ENCODE assay signal across 14 cellular contexts in the genomic region with DNA sequence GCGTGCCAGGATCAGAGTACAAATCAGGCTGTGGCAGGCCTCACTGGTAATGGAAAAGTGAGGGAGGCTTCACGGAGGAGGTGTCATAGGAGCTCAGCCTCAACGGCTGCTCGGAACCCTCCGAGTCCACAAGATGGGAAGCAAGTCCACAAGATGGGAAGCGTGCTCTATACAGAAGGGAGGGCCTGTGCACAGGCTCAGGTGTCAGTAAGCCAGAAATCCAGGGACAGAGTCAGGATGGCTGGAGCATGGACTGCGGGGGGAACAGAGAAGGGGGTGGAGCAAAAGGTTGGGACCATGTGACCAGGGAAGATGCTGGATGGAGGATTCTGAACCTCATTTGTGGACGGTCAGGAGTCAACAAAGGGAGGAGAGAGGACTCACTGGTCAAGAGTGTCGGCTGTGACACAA. TPM values are rescaled to one million over a fixed set of nuclear protein-coding genes. Genes with fewer than 3 reads are reported as not detected.
A peak's percentile ranks its signal among the peaks of the same experiment; 100 is the strongest.
DNase-seq lines count a peak whose midpoint lies in the region; ATAC-seq and TF ChIP-seq lines count a peak whose summit lies in the region.
"Had no signal": no experiment of that assay in that cellular context is flagged by ENCODE, and none has a peak within 500 bp of the region (broad histone marks: within the 10 kb centered on the region; RNA-seq: fewer than 3 reads in every experiment).

No MANE protein-coding gene starts in this region.

- no peak overlapping the region for H3K4me3 ChIP-seq in spleen
- H3K4me3 ChIP-seq: body of pancreas, GM23248, left ventricle myocardium inferior had no signal

- H3K9me3 ChIP-seq in spleen: no peaks in the 10 kb centered on the region
- H3K9me3 ChIP-seq: body of pancreas, left ventricle myocardium inferior had no signal

- no peaks in the 10 kb centered on the region for H3K9me3 Mint-ChIP-seq in T-helper 2 cell treated with Interferon-gamma antibody and Interleukin-4, amounts not matched to agents 5 μg/mL and 100 μg/mL, for 36 hours
- H3K9me3 Mint-ChIP-seq in brain: no peaks in the 10 kb centered on the region
- no peaks in the 10 kb centered on the region for H3K9me3 Mint-ChIP-seq in stimulated activated naive B cell treated with anti-CD40 and anti-IgM and Interleukin-4, amounts not matched to agents 10 μg/mL and 1 μg/mL and 100 μg/mL, for 72 hours
- H3K9me3 Mint-ChIP-seq: activated naive CD4-positive, alpha-beta T cell treated with anti-CD3 and anti-CD28 coated beads, Interleukin-2, amount 10 ng/mL, durations not matched to agents 7 days and 5 days had no signal

- peaks cover 15% of the 10 kb centered on the region for H3K4me1 Mint-ChIP-seq in T-helper 2 cell treated with Interferon-gamma antibody and Interleukin-4, amounts not matched to agents 5 μg/mL and 100 μg/mL, for 36 hours (ENCODE audit: low read depth)
- peaks cover 37% of the 10 kb centered on the region for H3K4me1 Mint-ChIP-seq in brain
- peaks cover 21 to 30% of the 10 kb centered on the region in 2 donors for H3K4me1 Mint-ChIP-seq in stimulated activated naive B cell treated with anti-CD40 and anti-IgM and Interleukin-4, amounts not matched to agents 10 μg/mL and 1 μg/mL and 100 μg/mL, for 72 hours

- no peak overlapping the region for H3K27ac ChIP-seq in spleen
- H3K27ac ChIP-seq: body of pancreas, GM23248, left ventricle myocardium inferior had no signal

- peaks cover 0 to 42% (median 13%) of the 10 kb centered on the region in 6 donors for H3K36me3 ChIP-seq in spleen

- TF ChIP-seq CTCF in brain (conservative IDR thresholded peaks at IDR 0.05) (no peak), spleen (IDR thresholded peaks at IDR 0.05 in 8 of 11, conservative IDR thresholded peaks at IDR 0.05 in 3 of 11) (no peak)

- peaks cover 14 to 36% (median 27%) of the 10 kb centered on the region in 6 donors for H3K4me1 ChIP-seq in spleen

- peak overlapping the region; percentile 39 for H3K27ac Mint-ChIP-seq in T-helper 2 cell treated with Interferon-gamma antibody and Interleukin-4, amounts not matched to agents 5 μg/mL and 100 μg/mL, for 36 hours
- peak overlapping the region; percentile 36 to 88 (median 66) for H3K27ac Mint-ChIP-seq in brain
- peak overlapping the region; percentile 59 for H3K27ac Mint-ChIP-seq in stimulated activated naive B cell treated with anti-CD40 and anti-IgM and Interleukin-4, amounts not matched to agents 10 μg/mL and 1 μg/mL and 100 μg/mL, for 72 hours
- H3K27ac Mint-ChIP-seq: activated CD8-positive, alpha-beta memory T cell treated with anti-CD3 and anti-CD28 coated beads, Interleukin-2, amount 10 ng/mL, durations not matched to agents 7 days and 5 days had no signal

- DNase-seq in T-helper 2 cell treated with Interferon-gamma antibody and Interleukin-4, amounts not matched to agents 5 μg/mL and 100 μg/mL, for 36 hours (ENCODE audit: low spot score): no peak
- DNase-seq in T-helper 2 cell: no peak
- no peak for DNase-seq in stimulated activated naive B cell treated with anti-CD40 and anti-IgM and Interleukin-4, amounts not matched to agents 10 μg/mL and 1 μg/mL and 100 μg/mL, for 72 hours
- no peak for DNase-seq in spleen
- DNase-seq: activated CD8-positive, alpha-beta memory T cell treated with anti-CD3 and anti-CD28 coated beads, Interleukin-2, amount 10 ng/mL, durations not matched to agents 7 days and 5 days; activated naive CD4-positive, alpha-beta T cell treated with anti-CD3 and anti-CD28 coated beads, Interleukin-2, amount 10 ng/mL, durations not matched to agents 7 days and 5 days; body of pancreas; DMS153; GM23248; left ventricle myocardium inferior; OCI-M1 had no signal

- intact Hi-C loops in spleen (cut with DNase I; ENCODE audit: low total_unique reads): no loop called here

- no peaks in the 10 kb centered on the region for H3K27me3 ChIP-seq in spleen (replicated peaks in 1 of 7)
- H3K27me3 ChIP-seq: body of pancreas had no signal

- TF ChIP-seq POLR2A in spleen (IDR thresholded peaks at IDR 0.05): no peak

- no peaks in the 10 kb centered on the region for H3K27me3 Mint-ChIP-seq in T-helper 2 cell treated with Interferon-gamma antibody and Interleukin-4, amounts not matched to agents 5 μg/mL and 100 μg/mL, for 36 hours (ENCODE audit: low read depth)
- H3K27me3 Mint-ChIP-seq in brain: no peaks in the 10 kb centered on the region
- no peaks in the 10 kb centered on the region for H3K27me3 Mint-ChIP-seq in stimulated activated naive B cell treated with anti-CD40 and anti-IgM and Interleukin-4, amounts not matched to agents 10 μg/mL and 1 μg/mL and 100 μg/mL, for 72 hours
- H3K27me3 Mint-ChIP-seq: activated CD8-positive, alpha-beta memory T cell treated with anti-CD3 and anti-CD28 coated beads, Interleukin-2, amount 10 ng/mL, durations not matched to agents 7 days and 5 days; activated naive CD4-positive, alpha-beta T cell treated with anti-CD3 and anti-CD28 coated beads, Interleukin-2, amount 10 ng/mL, durations not matched to agents 7 days and 5 days had no signal

- WGBS in spleen, 5 donors: 77 to 92% (median 87%) methylated on average over 9 of the region's 9 CpGs

- no peaks in the 10 kb centered on the region for H3K36me3 Mint-ChIP-seq in T-helper 2 cell treated with Interferon-gamma antibody and Interleukin-4, amounts not matched to agents 5 μg/mL and 100 μg/mL, for 36 hours (ENCODE audit: low read depth)
- peaks cover 5% of the 10 kb centered on the region for H3K36me3 Mint-ChIP-seq in brain
- H3K36me3 Mint-ChIP-seq in stimulated activated naive B cell treated with anti-CD40 and anti-IgM and Interleukin-4, amounts not matched to agents 10 μg/mL and 1 μg/mL and 100 μg/mL, for 72 hours: peaks cover 2 to 26% of the 10 kb centered on the region in 2 donors
- H3K36me3 Mint-ChIP-seq: activated CD8-positive, alpha-beta memory T cell treated with anti-CD3 and anti-CD28 coated beads, Interleukin-2, amount 10 ng/mL, durations not matched to agents 7 days and 5 days had no signal

- no peak for ATAC-seq in stimulated activated naive B cell treated with anti-CD40 and anti-IgM and Interleukin-4, amounts not matched to agents 10 μg/mL and 1 μg/mL and 100 μg/mL, for 72 hours (replicated peaks)
- ATAC-seq in HG03565 (IDR thresholded peaks at IDR 0.05; ENCODE audit: unreplicated experiment): no peak
- ATAC-seq: activated CD8-positive, alpha-beta memory T cell treated with anti-CD3 and anti-CD28 coated beads, Interleukin-2, amount 10 ng/mL, durations not matched to agents 7 days and 5 days; body of pancreas had no signal

- H3K4me3 Mint-ChIP-seq in T-helper 2 cell treated with Interferon-gamma antibody and Interleukin-4, amounts not matched to agents 5 μg/mL and 100 μg/mL, for 36 hours: no peak overlapping the region
- peak overlapping the region in 4 of 5 experiments; percentile 41 to 77 (median 62) for H3K4me3 Mint-ChIP-seq in brain
- no peak overlapping the region for H3K4me3 Mint-ChIP-seq in stimulated activated naive B cell treated with anti-CD40 and anti-IgM and Interleukin-4, amounts not matched to agents 10 μg/mL and 1 μg/mL and 100 μg/mL, for 72 hours
- H3K4me3 Mint-ChIP-seq: activated CD8-positive, alpha-beta memory T cell treated with anti-CD3 and anti-CD28 coated beads, Interleukin-2, amount 10 ng/mL, durations not matched to agents 7 days and 5 days; activated naive CD4-positive, alpha-beta T cell treated with anti-CD3 and anti-CD28 coated beads, Interleukin-2, amount 10 ng/mL, durations not matched to agents 7 days and 5 days had no signal

RNA-seq across cellular contexts. Expression of a gene that starts 3.4 kb away (rescaled TPM):
- polyA plus RNA-seq in brain (ENCODE audit: insufficient read depth, low read depth, low replicate concordance) (64.5 TPM), spleen (10 to 100 TPM; 20.0 to 25.9 (median 20.6) TPM)
- 10 to 100 TPM; 17.9 to 35.5 (median 23.9) TPM for total RNA-seq in spleen

RNA-seq across cellular contexts. Expression of a gene that starts 10.1 kb away (rescaled TPM):
- 27.7 TPM for polyA plus RNA-seq in brain (ENCODE audit: insufficient read depth, low read depth, low replicate concordance)
- 10 to 100 TPM in 5 of 7 donors, 1 to 10 TPM in 2; 4.9 to 14.6 (median 10.7) TPM for total RNA-seq in spleen
- polyA plus RNA-seq in spleen: 1 to 10 TPM; 2.4 to 6.4 (median 2.7) TPM

RNA-seq across cellular contexts. Expression of a gene that starts 33.6 kb away (rescaled TPM):
- polyA plus RNA-seq in brain (ENCODE audit: insufficient read depth, low read depth, low replicate concordance) (53.7 TPM), spleen (1 to 10 TPM; 5.2 to 9.9 (median 5.8) TPM)
- 10 to 100 TPM; 22.2 to 60.5 (median 36.9) TPM for total RNA-seq in spleen

RNA-seq across cellular contexts. Expression of a gene that starts 38.2 kb away (rescaled TPM):
- 75.6 TPM for polyA plus RNA-seq in brain (ENCODE audit: insufficient read depth, low read depth, low replicate concordance)
- total RNA-seq in spleen: 10 to 100 TPM; 25.5 to 41.2 (median 32.6) TPM
- polyA plus RNA-seq in spleen: 10 to 100 TPM; 60.3 to 87.1 (median 72.7) TPM

RNA-seq across cellular contexts. Expression of a gene that starts 56.0 kb away (rescaled TPM):
- polyA plus RNA-seq in brain (ENCODE audit: insufficient read depth, low read depth, low replicate concordance) (not detected), spleen (under 1 TPM in 2 of 3 donors, not detected in 1; 0.11 to 0.22 TPM)
- under 1 TPM in 2 of 7 donors, not detected in 5; 0.25 to 0.72 TPM for total RNA-seq in spleen
- total RNA-seq: body of pancreas, fibroblast of lung, GM23248, left ventricle myocardium inferior had no signal
- polyA plus RNA-seq: GM23248 had no signal

Comparison
In these comparisons a context has a peak if more than half of its experiments do, and no peak if none do; other contexts are left out.
1. H3K4me3 Mint-ChIP-seq: peak in brain (4 of 5); none in T-helper 2 cell treated with Interferon-gamma antibody and Interleukin-4, amounts not matched to agents 5 μg/mL and 100 μg/mL, for 36 hours (single experiment) and stimulated activated naive B cell treated with anti-CD40 and anti-IgM and Interleukin-4, amounts not matched to agents 10 μg/mL and 1 μg/mL and 100 μg/mL, for 72 hours (0 of 2).
2. Peak in every context shown above with its lines, with median percentiles within 50 percentile points of each other: H3K27ac Mint-ChIP-seq.